18 cellular contexts compared by ENCODE assay signal in the genomic region with DNA sequence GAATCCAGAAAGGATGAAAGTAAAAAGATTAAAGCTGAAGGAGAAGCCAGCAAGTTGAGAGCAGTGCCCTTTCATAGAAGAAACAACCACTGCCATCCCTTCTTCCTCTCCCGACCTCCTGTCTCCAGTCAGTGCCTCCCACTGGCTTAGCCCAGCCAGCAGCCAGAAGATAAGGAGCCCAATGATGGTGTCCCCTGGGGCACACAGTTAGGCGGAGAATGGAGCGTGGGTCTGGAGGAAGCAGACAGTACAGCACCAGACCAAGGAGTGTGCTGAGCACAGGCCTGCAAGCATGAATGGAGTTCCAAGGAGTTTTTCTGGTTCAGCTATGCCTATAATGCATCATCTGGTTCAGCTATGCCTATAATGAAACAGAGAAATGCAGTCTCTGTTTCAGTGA. TPM values are rescaled to one million over a fixed set of nuclear protein-coding genes. Genes with fewer than 3 reads are reported as not detected.
DNase-seq lines count a peak whose midpoint lies in the region; ATAC-seq lines count a peak whose summit lies in the region.
"Had no signal": no experiment of that assay in that cellular context is flagged by ENCODE, and none has a peak within 500 bp of the region (broad histone marks: within the 10 kb centered on the region; RNA-seq: fewer than 3 reads in every experiment).

No MANE protein-coding gene starts in this region.

- 86 to 90% methylated on average over 2 of the region's 3 CpGs for WGBS in mesodermal cell (ENCODE audit: insufficient coverage in 2 of 2), 2 experiments

- peaks cover 0 to 65% (median 34%) of the 10 kb centered on the region in 11 experiments; a peak in 15 of 22 replicates for H3K36me3 ChIP-seq in BLaER1 treated with 17β-estradiol and CSF1 and Interleukin-3, amounts not matched to agents 10 nM and 100 nM
- no peaks in the 10 kb centered on the region for H3K36me3 ChIP-seq in mesodermal cell (ENCODE audit: control insufficient read depth, insufficient read depth, low read length)
- H3K36me3 ChIP-seq: adrenal gland had no signal

- no peaks in the 10 kb centered on the region for H3K27me3 ChIP-seq in BLaER1 treated with 17β-estradiol and CSF1 and Interleukin-3, amounts not matched to agents 10 nM and 100 nM
- H3K27me3 ChIP-seq: adrenal gland had no signal

- no peak overlapping the region for H3K27ac ChIP-seq in BLaER1 treated with 17β-estradiol and CSF1 and Interleukin-3, amounts not matched to agents 10 nM and 100 nM
- H3K27ac ChIP-seq in mesodermal cell (ENCODE audit: low read depth, low read length, severe bottlenecking): peak overlapping the region; percentile 16
- H3K27ac ChIP-seq: adrenal gland, SK-N-MC had no signal

- CTCF ChIA-PET in activated CD4-positive, alpha-beta memory T cell treated with anti-CD3 and anti-CD28 coated beads, Interleukin-2, amount 10 ng/mL, durations not matched to agents 7 days and 5 days (lab: Charles Lee): interaction anchor here (0.6 to 0.7 kb wide), 2 partner anchors 9 to 134 kb away, joined by 3 read pairs; no protein-coding TSS in a partner anchor

- H4K20me1 ChIP-seq in BLaER1 treated with 17β-estradiol and CSF1 and Interleukin-3, amounts not matched to agents 10 nM and 100 nM: peaks cover 0 to 18% (median 0%) of the 10 kb centered on the region in 11 experiments; a peak in 5 of 22 replicates

- DNase-seq in ELF-1 (ENCODE audit: low read depth, low spot score) (peak; percentile 61), T-helper 2 cell (no peak), HuH-7 (ENCODE audit: low spot score) (no peak)
- no peak for DNase-seq in effector memory CD8-positive, alpha-beta T cell
- no peak for DNase-seq in activated CD4-positive, alpha-beta memory T cell treated with anti-CD3 and anti-CD28 coated beads, Interleukin-2, amount 10 ng/mL, durations not matched to agents 7 days and 5 days
- DNase-seq: activated CD4-positive, alpha-beta T cell treated with anti-CD3 and anti-CD28 coated beads, Interleukin-2, amount 10 ng/mL, durations not matched to agents 7 days and 5 days; activated T-cell treated with anti-CD3 and anti-CD28 coated beads, Interleukin-2, amount 50 U/mL, for 4 hours; adrenal gland; DMS153; NCI-H1092; NCI-H2081 treated with DMSO at 0.1 percent for 48 hours; NCI-H524 had no signal

- peaks cover 44% of the 10 kb centered on the region for H3K36me3 Mint-ChIP-seq in effector memory CD8-positive, alpha-beta T cell (ENCODE audit: insufficient read depth)
- peaks cover 4% of the 10 kb centered on the region for H3K36me3 Mint-ChIP-seq in activated CD4-positive, alpha-beta memory T cell treated with anti-CD3 and anti-CD28 coated beads, Interleukin-2, amount 10 ng/mL, durations not matched to agents 7 days and 5 days (ENCODE audit: low read depth)

- no peaks in the 10 kb centered on the region for H3K9me3 ChIP-seq in BLaER1 treated with 17β-estradiol and CSF1 and Interleukin-3, amounts not matched to agents 10 nM and 100 nM (replicated peaks in 1 of 11)
- H3K9me3 ChIP-seq in mesodermal cell (ENCODE audit: control insufficient read depth, low read length): no peaks in the 10 kb centered on the region
- H3K9me3 ChIP-seq: adrenal gland had no signal

- H3K27ac Mint-ChIP-seq in effector memory CD8-positive, alpha-beta T cell: peak overlapping the region; percentile 16 to 82
- no peak overlapping the region for H3K27ac Mint-ChIP-seq in activated CD4-positive, alpha-beta memory T cell treated with anti-CD3 and anti-CD28 coated beads, Interleukin-2, amount 10 ng/mL, durations not matched to agents 7 days and 5 days
- H3K27ac Mint-ChIP-seq: activated CD4-positive, alpha-beta T cell treated with anti-CD3 and anti-CD28 coated beads, Interleukin-2, amount 10 ng/mL, durations not matched to agents 7 days and 5 days had no signal

- no peak overlapping the region for H3K4me3 Mint-ChIP-seq in effector memory CD8-positive, alpha-beta T cell
- no peak overlapping the region for H3K4me3 Mint-ChIP-seq in activated CD4-positive, alpha-beta memory T cell treated with anti-CD3 and anti-CD28 coated beads, Interleukin-2, amount 10 ng/mL, durations not matched to agents 7 days and 5 days
- H3K4me3 Mint-ChIP-seq: activated CD4-positive, alpha-beta T cell treated with anti-CD3 and anti-CD28 coated beads, Interleukin-2, amount 10 ng/mL, durations not matched to agents 7 days and 5 days; activated T-cell treated with anti-CD3 and anti-CD28 coated beads, Interleukin-2, amount 50 U/mL, for 4 hours; B cell had no signal

- no peak for ATAC-seq in effector memory CD8-positive, alpha-beta T cell (replicated peaks)
- no peak for ATAC-seq in GM21619 (IDR thresholded peaks at IDR 0.05; ENCODE audit: unreplicated experiment)
- ATAC-seq: activated T-cell treated with anti-CD3 and anti-CD28 coated beads, Interleukin-2, amount 50 U/mL, for 4 hours; left lobe of liver had no signal

- H3K9ac ChIP-seq in BLaER1 treated with 17β-estradiol and CSF1 and Interleukin-3, amounts not matched to agents 10 nM and 100 nM: no peak overlapping the region

- no peaks in the 10 kb centered on the region for H3K27me3 Mint-ChIP-seq in effector memory CD8-positive, alpha-beta T cell
- H3K27me3 Mint-ChIP-seq in activated CD4-positive, alpha-beta memory T cell treated with anti-CD3 and anti-CD28 coated beads, Interleukin-2, amount 10 ng/mL, durations not matched to agents 7 days and 5 days: no peaks in the 10 kb centered on the region
- H3K27me3 Mint-ChIP-seq: activated CD4-positive, alpha-beta T cell treated with anti-CD3 and anti-CD28 coated beads, Interleukin-2, amount 10 ng/mL, durations not matched to agents 7 days and 5 days; B cell had no signal

- POLR2A ChIA-PET in activated CD4-positive, alpha-beta memory T cell treated with anti-CD3 and anti-CD28 coated beads, Interleukin-2, amount 10 ng/mL, durations not matched to agents 7 days and 5 days (lab: Charles Lee): interaction anchor here (1.4 kb wide), 1 partner anchor 28 kb away, joined by 3 read pairs; no protein-coding TSS in a partner anchor

- peaks cover 15 to 19% of the 10 kb centered on the region in 2 donors for H3K4me1 Mint-ChIP-seq in effector memory CD8-positive, alpha-beta T cell (ENCODE audit: low read depth in 2 of 2)
- H3K4me1 Mint-ChIP-seq in activated CD4-positive, alpha-beta memory T cell treated with anti-CD3 and anti-CD28 coated beads, Interleukin-2, amount 10 ng/mL, durations not matched to agents 7 days and 5 days: peaks cover 13% of the 10 kb centered on the region

- no peak overlapping the region for H3K4me3 ChIP-seq in BLaER1 treated with 17β-estradiol and CSF1 and Interleukin-3, amounts not matched to agents 10 nM and 100 nM
- H3K4me3 ChIP-seq in mesodermal cell (ENCODE audit: extremely low read depth, insufficient read depth, low read length, poor library complexity, severe bottlenecking): no peak overlapping the region
- H3K4me3 ChIP-seq: adrenal gland, SK-N-MC had no signal

- peaks cover 5 to 29% (median 21%) of the 10 kb centered on the region in 10 experiments for H3K4me1 ChIP-seq in BLaER1 treated with 17β-estradiol and CSF1 and Interleukin-3, amounts not matched to agents 10 nM and 100 nM
- H3K4me1 ChIP-seq in mesodermal cell (ENCODE audit: control insufficient read depth, insufficient read depth, low read length, poor library complexity, severe bottlenecking): peaks cover 5% of the 10 kb centered on the region

- H3K9me3 Mint-ChIP-seq in effector memory CD8-positive, alpha-beta T cell: no peaks in the 10 kb centered on the region
- no peaks in the 10 kb centered on the region for H3K9me3 Mint-ChIP-seq in activated CD4-positive, alpha-beta memory T cell treated with anti-CD3 and anti-CD28 coated beads, Interleukin-2, amount 10 ng/mL, durations not matched to agents 7 days and 5 days
- H3K9me3 Mint-ChIP-seq: activated CD4-positive, alpha-beta T cell treated with anti-CD3 and anti-CD28 coated beads, Interleukin-2, amount 10 ng/mL, durations not matched to agents 7 days and 5 days; activated T-cell treated with anti-CD3 and anti-CD28 coated beads, Interleukin-2, amount 50 U/mL, for 4 hours had no signal

- peak overlapping the region in 9 of 11 experiments; percentile 9 to 43 (median 24); a peak in 10 of 22 replicates for H3K4me2 ChIP-seq in BLaER1 treated with 17β-estradiol and CSF1 and Interleukin-3, amounts not matched to agents 10 nM and 100 nM

RNA-seq across cellular contexts. Expression of gene TNRC6B, which starts 54.3 kb away (rescaled TPM):
- 16.7 TPM for polyA plus RNA-seq in mesodermal cell (2013, experiment 1 of 2)
- polyA plus RNA-seq in mesodermal cell (2013, experiment 2 of 2): 19.4 TPM
- 10 to 100 TPM; 51.0 to 55.0 TPM for total RNA-seq in activated CD4-positive, alpha-beta memory T cell treated with anti-CD3 and anti-CD28 coated beads, Interleukin-2, amount 10 ng/mL, durations not matched to agents 7 days and 5 days
